Comparison of ENCODE assay signal across 10 cellular contexts in the genomic region with DNA sequence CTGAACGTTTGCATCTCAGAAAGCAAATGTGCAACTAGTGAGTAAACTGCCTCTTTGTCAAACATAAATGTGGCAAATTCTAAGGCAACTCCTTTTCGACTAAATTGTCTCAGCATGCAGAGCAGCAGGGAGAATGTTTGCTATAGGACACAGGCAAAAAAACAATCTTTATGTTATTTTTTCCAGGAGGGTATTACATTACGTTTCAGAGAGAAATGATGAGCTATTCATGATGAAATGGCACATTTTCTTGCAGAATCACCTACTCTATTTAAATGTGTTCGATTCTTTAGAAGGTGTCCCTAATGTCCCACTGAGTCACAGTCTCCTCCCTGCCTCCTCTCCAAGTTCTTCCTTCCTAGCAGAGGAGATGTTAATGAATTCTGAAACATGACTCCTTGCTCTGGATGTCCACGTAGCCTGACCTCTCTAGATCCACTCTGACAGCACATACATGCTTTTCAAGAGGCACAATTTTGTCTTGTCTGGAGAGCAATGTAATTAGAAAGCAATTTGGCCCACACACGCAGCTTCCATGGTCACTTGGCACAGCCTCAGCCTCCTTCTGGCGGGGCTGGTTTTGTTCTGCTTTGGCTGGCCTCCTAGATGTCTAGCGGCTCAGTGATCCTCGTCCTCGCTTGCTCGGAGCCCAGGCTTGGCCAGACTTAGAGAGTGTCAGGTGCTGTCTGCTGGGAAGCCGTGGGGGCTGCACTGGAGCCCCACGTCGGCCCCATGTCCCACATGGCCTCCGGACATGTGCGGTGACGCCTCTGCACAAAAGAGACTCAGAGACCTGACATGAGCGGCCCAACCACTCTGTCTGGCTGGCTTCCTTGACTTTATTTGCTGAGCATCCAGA.
DNase-seq lines count a peak whose midpoint lies in the region; TF ChIP-seq lines count a peak whose summit lies in the region.
"Had no signal": no experiment of that assay in that cellular context is flagged by ENCODE, and none has a peak within 500 bp of the region (broad histone marks: within the 10 kb centered on the region; RNA-seq: fewer than 3 reads in every experiment).

No MANE protein-coding gene starts in this region.

- H3K36me3 Mint-ChIP-seq in osteocyte (ENCODE audit: unreplicated experiment) = peaks cover 7% of the 10 kb centered on the region

- no peak for TF ChIP-seq CTCF in osteocyte (IDR thresholded peaks at IDR 0.05)

- no peaks in the 10 kb centered on the region for H3K27me3 Mint-ChIP-seq in osteocyte (ENCODE audit: unreplicated experiment)

- peak overlapping the region; percentile 95 for H3K27ac Mint-ChIP-seq in osteocyte (ENCODE audit: unreplicated experiment)

- peak; percentile 28 for DNase-seq in Caki2 (ENCODE audit: low read depth)
- DNase-seq in NCI-H345 (lab: John Stamatoyannopoulos, UW) = peak; percentile 17
- DNase-seq in fibroblast of peridontal ligament (ENCODE audit: extremely low read depth) = peak; percentile 76
- no peak for DNase-seq in osteocyte (ENCODE audit: extremely low spot score, unreplicated experiment)
- no peak for DNase-seq in SW 1271 (lab: John Stamatoyannopoulos, UW)
- no peak for DNase-seq in SW480 (ENCODE audit: low spot score)
- no peak for DNase-seq in NCI-H82 (lab: John Stamatoyannopoulos, UW)
- no peak for DNase-seq in T1000 (lab: John Stamatoyannopoulos, UW)
- DNase-seq: stimulated activated CD4-positive, alpha-beta T cell treated with anti-CD3 and anti-CD28 coated beads, Interleukin-12 subunit alpha, Interleukin-12 subunit beta, amount 100 ng/mL, for 4 hours; T-helper 1 cell had no signal

- peak overlapping the region; percentile 3 for H3K4me3 Mint-ChIP-seq in osteocyte (ENCODE audit: unreplicated experiment)

- in situ Hi-C loops in Caki2 (cut with HindIII; ENCODE audit: low pct_unique_long_range_greater_than_20kb, low sequenced_read_pairs) = no loop called here

- H3K9me3 Mint-ChIP-seq in osteocyte (ENCODE audit: unreplicated experiment) = peaks cover 14% of the 10 kb centered on the region

- H3K4me1 Mint-ChIP-seq in osteocyte (ENCODE audit: unreplicated experiment) = peaks cover 37% of the 10 kb centered on the region

Comparison
In these comparisons a context has a peak if more than half of its experiments do, and no peak if none do; other contexts are left out.
1. DNase-seq: peak in Caki2 (single experiment), NCI-H345 (single experiment) and fibroblast of peridontal ligament (single experiment); none in osteocyte (single experiment), SW 1271 (0 of 2), SW480 (single experiment), NCI-H82 (single experiment) and T1000 (single experiment).